ENCODE assay signal across 37 cellular contexts in genomic region chr5:162299793-162300192, GRCh38.
"Had no signal": no experiment of that assay in that cellular context is flagged by ENCODE, and none has a peak within 500 bp of the region (broad histone marks: within the 10 kb centered on the region; RNA-seq: fewer than 3 reads in every experiment).

No MANE protein-coding gene starts in this region.

- H3K9me3 Mint-ChIP-seq: activated CD4-positive, alpha-beta memory T cell treated with anti-CD3 and anti-CD28 coated beads for 36 hours; activated CD4-positive, alpha-beta T cell treated with anti-CD3 and anti-CD28 coated beads, Interleukin-2, amount 10 ng/mL, durations not matched to agents 24 days and 14 days; activated T-helper 1 cell treated with anti-CD3 and anti-CD28 coated beads, Interleukin-12 subunit alpha, Interleukin-12 subunit beta, Interleukin-2, Interleukin-4 antibody, amounts not matched to agents 30 ng/mL and 10 ng/mL and 1 ng/mL, durations not matched to agents 14 hours and 24 hours and 36 hours had no signal

- DNase-seq: activated B cell treated with CpG ODN at 0.5 μM for 24 hours; activated CD4-positive, alpha-beta memory T cell treated with anti-CD3 and anti-CD28 coated beads for 36 hours; activated CD4-positive, alpha-beta T cell treated with anti-CD3 and anti-CD28 coated beads for 4 hours; activated CD4-positive, alpha-beta T cell treated with anti-CD3 and anti-CD28 coated beads, Interleukin-2, amount 10 ng/mL, durations not matched to agents 24 days and 14 days; activated CD4-positive, alpha-beta T cell treated with anti-CD3 and anti-CD28 coated beads, Interleukin-2, amount 50 U/mL, for 1 hour; activated CD4-positive, alpha-beta T cell treated with anti-CD3 and anti-CD28 coated beads, Interleukin-2, amount 50 U/mL, for 4 hours; activated CD4-positive, CD25-positive, alpha-beta regulatory T cell treated with anti-CD3 and anti-CD28 coated beads, Interleukin-2, amount 50 U/mL, for 72 hours; activated CD8-positive, alpha-beta memory T cell treated with anti-CD3 and anti-CD28 coated beads, Interleukin-2, amount 50 U/mL, for 4 hours; activated CD8-positive, alpha-beta T cell treated with anti-CD3 and anti-CD28 coated beads for 36 hours; activated effector memory CD4-positive, alpha-beta T cell treated with anti-CD3 and anti-CD28 coated beads, Interleukin-2, amount 50 U/mL, for 16 hours; activated gamma-delta T cell treated with Interleukin-2 at 50 U/mL for 16 hours; activated naive CD4-positive, alpha-beta T cell; activated naive CD4-positive, alpha-beta T cell treated with anti-CD3 and anti-CD28 coated beads for 36 hours; activated naive CD4-positive, alpha-beta T cell treated with anti-CD3 and anti-CD28 coated beads, Interleukin-2, amount 50 U/mL, for 16 hours; activated naive CD8-positive, alpha-beta T cell treated with anti-CD3 and anti-CD28 coated beads for 36 hours; activated T-cell treated with anti-CD3 and anti-CD28 coated beads for 4 hours; activated T-cell treated with anti-CD3 and anti-CD28 coated beads, Interleukin-2, amount 50 U/mL, for 1 hour; activated T-cell treated with anti-CD3 and anti-CD28 coated beads, Interleukin-2, amount 50 U/mL, for 4 hours; activated T-cell treated with anti-CD3 and anti-CD28 coated beads, Interleukin-2, amount 50 U/mL, for 72 hours; adrenal gland; amniotic stem cell; aorta; body of pancreas; brain microvascular endothelial cell; central memory CD4-positive, alpha-beta T cell; T-helper 1 cell; T-helper 2 cell; T-helper 9 cell had no signal

- H3K4me1 Mint-ChIP-seq: activated B cell treated with CpG ODN at 0.5 μM for 24 hours; activated CD4-positive, alpha-beta T cell treated with anti-CD3 and anti-CD28 coated beads, Interleukin-2, amount 10 ng/mL, durations not matched to agents 24 days and 14 days; activated naive CD8-positive, alpha-beta T cell treated with anti-CD3 and anti-CD28 coated beads for 36 hours; activated T-helper 17 cell treated with anti-CD3 and anti-CD28 coated beads, Interleukin-2, amount 50 U/mL, for 72 hours had no signal

- H3K27ac Mint-ChIP-seq: activated B cell treated with CpG ODN at 0.5 μM for 24 hours; activated CD4-positive, alpha-beta memory T cell treated with anti-CD3 and anti-CD28 coated beads for 36 hours; activated CD4-positive, alpha-beta T cell treated with anti-CD3 and anti-CD28 coated beads, Interleukin-2, amount 10 ng/mL, durations not matched to agents 24 days and 14 days; activated CD8-positive, alpha-beta T cell treated with anti-CD3 and anti-CD28 coated beads for 36 hours; activated naive CD4-positive, alpha-beta T cell treated with anti-CD3 and anti-CD28 coated beads for 36 hours; activated naive CD4-positive, alpha-beta T cell treated with anti-CD3 and anti-CD28 coated beads, Interleukin-2, amount 50 U/mL, for 72 hours; activated naive CD8-positive, alpha-beta T cell treated with anti-CD3 and anti-CD28 coated beads for 36 hours; activated T-cell treated with anti-CD3 and anti-CD28 coated beads, Interleukin-2, amount 50 U/mL, for 72 hours; activated T-helper 1 cell treated with anti-CD3 and anti-CD28 coated beads, Interleukin-12 subunit alpha, Interleukin-12 subunit beta, Interleukin-2, Interleukin-4 antibody, amounts not matched to agents 30 ng/mL and 10 ng/mL and 1 ng/mL, durations not matched to agents 14 hours and 24 hours and 36 hours; activated T-helper 17 cell treated with anti-CD3 and anti-CD28 coated beads, Interleukin-2, amount 50 U/mL, for 72 hours; T-helper 1 cell treated with Interleukin-12 subunit alpha and Interleukin-12 subunit beta and Interleukin-4 antibody, amounts not matched to agents 30 μg/mL and 1 μg/mL, for 36 hours; T-helper 2 cell treated with Interferon-gamma antibody and Interleukin-4, amounts not matched to agents 5 μg/mL and 100 μg/mL, for 36 hours had no signal

- H3K27me3 Mint-ChIP-seq: activated B cell treated with CpG ODN at 0.5 μM for 24 hours; activated CD4-positive, alpha-beta memory T cell treated with anti-CD3 and anti-CD28 coated beads for 36 hours; activated CD4-positive, alpha-beta T cell treated with anti-CD3 and anti-CD28 coated beads, Interleukin-2, amount 10 ng/mL, durations not matched to agents 24 days and 14 days; activated CD8-positive, alpha-beta T cell treated with anti-CD3 and anti-CD28 coated beads for 36 hours; activated naive CD8-positive, alpha-beta T cell treated with anti-CD3 and anti-CD28 coated beads for 36 hours; activated T-helper 17 cell treated with anti-CD3 and anti-CD28 coated beads, Interleukin-2, amount 50 U/mL, for 72 hours had no signal

- H3K27ac ChIP-seq: adrenal gland, body of pancreas, brain microvascular endothelial cell, breast epithelium, VCaP had no signal

- ATAC-seq: activated CD8-positive, alpha-beta T cell treated with anti-CD3 and anti-CD28 coated beads for 36 hours; activated naive CD4-positive, alpha-beta T cell treated with anti-CD3 and anti-CD28 coated beads, Interleukin-2, amount 50 U/mL, for 72 hours; activated T-cell treated with anti-CD3 and anti-CD28 coated beads, Interleukin-2, amount 50 U/mL, for 4 hours; activated T-cell treated with anti-CD3 and anti-CD28 coated beads, Interleukin-2, amount 50 U/mL, for 72 hours; activated T-helper 17 cell treated with anti-CD3 and anti-CD28 coated beads, Interleukin-2, amount 50 U/mL, for 72 hours; body of pancreas had no signal

- FAIRE-seq: astrocyte, TTC549 had no signal

- H3K36me3 Mint-ChIP-seq: activated CD4-positive, alpha-beta memory T cell treated with anti-CD3 and anti-CD28 coated beads for 36 hours; activated naive CD8-positive, alpha-beta T cell treated with anti-CD3 and anti-CD28 coated beads for 36 hours had no signal

- H3K36me3 ChIP-seq: adrenal gland, brain microvascular endothelial cell, breast epithelium had no signal

- H3K4me3 ChIP-seq: adrenal gland, body of pancreas, breast epithelium had no signal

- H3K4me3 Mint-ChIP-seq: activated B cell treated with CpG ODN at 0.5 μM for 24 hours; activated CD4-positive, alpha-beta memory T cell treated with anti-CD3 and anti-CD28 coated beads for 36 hours; activated CD4-positive, alpha-beta T cell treated with anti-CD3 and anti-CD28 coated beads, Interleukin-2, amount 10 ng/mL, durations not matched to agents 24 days and 14 days; activated CD8-positive, alpha-beta T cell treated with anti-CD3 and anti-CD28 coated beads for 36 hours; activated naive CD4-positive, alpha-beta T cell treated with anti-CD3 and anti-CD28 coated beads for 36 hours; activated naive CD8-positive, alpha-beta T cell treated with anti-CD3 and anti-CD28 coated beads for 36 hours; activated T-cell treated with anti-CD3 and anti-CD28 coated beads, Interleukin-2, amount 50 U/mL, for 4 hours; activated T-cell treated with anti-CD3 and anti-CD28 coated beads, Interleukin-2, amount 50 U/mL, for 72 hours; activated T-helper 1 cell treated with anti-CD3 and anti-CD28 coated beads, Interleukin-12 subunit alpha, Interleukin-12 subunit beta, Interleukin-2, Interleukin-4 antibody, amounts not matched to agents 30 ng/mL and 10 ng/mL and 1 ng/mL, durations not matched to agents 14 hours and 24 hours and 36 hours; activated T-helper 17 cell treated with anti-CD3 and anti-CD28 coated beads, Interleukin-2, amount 50 U/mL, for 72 hours; T-helper 1 cell treated with Interleukin-12 subunit alpha and Interleukin-12 subunit beta and Interleukin-4 antibody, amounts not matched to agents 30 μg/mL and 1 μg/mL, for 36 hours; T-helper 2 cell treated with Interferon-gamma antibody and Interleukin-4, amounts not matched to agents 5 μg/mL and 100 μg/mL, for 36 hours had no signal

- H3K4me1 ChIP-seq: adrenal gland, body of pancreas, breast epithelium had no signal

- H3K27me3 ChIP-seq: adrenal gland, body of pancreas, brain microvascular endothelial cell, breast epithelium had no signal

- H3K9me3 ChIP-seq: adrenal gland, body of pancreas, breast epithelium had no signal
